In genomic region chr12:90166671-90167070, GRCh38 we compare ENCODE assay signal across 20 cellular contexts.
DNase-seq lines count a peak whose midpoint lies in the region; ATAC-seq and TF ChIP-seq lines count a peak whose summit lies in the region.
"Had no signal": no experiment of that assay in that cellular context is flagged by ENCODE, and none has a peak within 500 bp of the region (broad histone marks: within the 10 kb centered on the region; RNA-seq: fewer than 3 reads in every experiment).

No MANE protein-coding gene starts in this region.

- H2AK5ac ChIP-seq in trophoblast cell (ENCODE audit: low read length) = no peak overlapping the region

- H2AFZ ChIP-seq in mammary epithelial cell (ENCODE audit: low read depth, low read length) (no peak overlapping the region), trophoblast cell (ENCODE audit: insufficient read depth, low read length, poor library complexity) (no peak overlapping the region)

- no peak for TF ChIP-seq CTCF in mammary epithelial cell (conservative IDR thresholded peaks at IDR 0.05 in 1 of 2, IDR thresholded peaks at IDR 0.05 in 1 of 2; ENCODE audit: extremely low read depth in 1 of 2, insufficient read depth in 1 of 2, low read depth in 1 of 2, low read length in 2 of 2)
- TF ChIP-seq CTCF in foreskin keratinocyte (conservative IDR thresholded peaks at IDR 0.05) = no peak
- TF ChIP-seq CTCF in sigmoid colon (IDR thresholded peaks at IDR 0.05) = no peak

- H2BK120ac ChIP-seq in trophoblast cell (ENCODE audit: insufficient read depth, low read length, poor library complexity) = no peak overlapping the region

- no peaks in the 10 kb centered on the region for H3K36me3 ChIP-seq in mammary epithelial cell (ENCODE audit: insufficient read depth, low read length)
- H3K36me3 ChIP-seq in trophoblast cell (ENCODE audit: control insufficient read depth in 1 of 2, insufficient read depth in 2 of 2, low read length in 2 of 2) = no peaks in the 10 kb centered on the region
- no peaks in the 10 kb centered on the region for H3K36me3 ChIP-seq in sigmoid colon
- H3K36me3 ChIP-seq: BLaER1 had no signal

- H3K23ac ChIP-seq in trophoblast cell (ENCODE audit: low read length) = no peak overlapping the region

- TF ChIP-seq EP300 in sigmoid colon (IDR thresholded peaks at IDR 0.05) = no peak

- peak overlapping the region; percentile 12 for H3K27ac ChIP-seq in mammary epithelial cell (ENCODE audit: insufficient read depth, low read depth, low read length)
- H3K27ac ChIP-seq in foreskin keratinocyte = no peak overlapping the region
- no peak overlapping the region for H3K27ac ChIP-seq in trophoblast cell (ENCODE audit: low read depth, low read length)
- no peak overlapping the region for H3K27ac ChIP-seq in sigmoid colon
- H3K27ac ChIP-seq: 22Rv1, A549, BLaER1 had no signal

- 50% methylated on average over 2 of the region's 2 CpGs for WGBS in mammary epithelial cell (ENCODE audit: low coverage, missing lambda C conversion rate)
- WGBS in trophoblast cell (ENCODE audit: extremely low coverage, insufficient coverage, insufficient read length) = no CpG with 5 or more reads among the region's 2 CpGs
- WGBS in sigmoid colon, 2 donors = 93% methylated on average over 2 of the region's 2 CpGs

- H3K9ac ChIP-seq in mammary epithelial cell (ENCODE audit: insufficient read depth, low read length) = no peak overlapping the region
- no peak overlapping the region for H3K9ac ChIP-seq in trophoblast cell (ENCODE audit: low read length)
- H3K9ac ChIP-seq: BLaER1 had no signal

- no peaks in the 10 kb centered on the region for H3K27me3 ChIP-seq in mammary epithelial cell (ENCODE audit: insufficient read depth, low read length)
- H3K27me3 ChIP-seq in foreskin keratinocyte = no peaks in the 10 kb centered on the region
- H3K27me3 ChIP-seq in trophoblast cell (ENCODE audit: insufficient read depth, low read length) = no peaks in the 10 kb centered on the region
- no peaks in the 10 kb centered on the region for H3K27me3 ChIP-seq in sigmoid colon
- H3K27me3 ChIP-seq: BLaER1 had no signal

- H3K4me3 Mint-ChIP-seq in stimulated activated naive B cell treated with anti-CD40 and anti-IgM and Interleukin-4, amounts not matched to agents 10 μg/mL and 1 μg/mL and 100 μg/mL, for 72 hours = no peak overlapping the region
- H3K4me3 Mint-ChIP-seq: CD14-positive monocyte; CD4-positive, alpha-beta memory T cell; HFFc6 had no signal

- no peak overlapping the region for H3K4ac ChIP-seq in trophoblast cell (ENCODE audit: low read depth, low read length)

- H4K20me1 ChIP-seq in mammary epithelial cell (ENCODE audit: insufficient read depth, low read length) = no peaks in the 10 kb centered on the region
- H4K20me1 ChIP-seq: BLaER1 had no signal

- H3K4me2 ChIP-seq in mammary epithelial cell (ENCODE audit: insufficient read depth, low read depth, low read length) (peak overlapping the region; percentile 19), trophoblast cell (ENCODE audit: low read length) (no peak overlapping the region)
- H3K4me2 ChIP-seq: A549, BLaER1 had no signal

- in situ Hi-C loops in mammary epithelial cell (cut with MboI; ENCODE audit: low sequenced_read_pairs in 2 of 2) = no loop called here

- TF ChIP-seq POLR2A in sigmoid colon (IDR thresholded peaks at IDR 0.05) = no peak

- no peak overlapping the region for H4K91ac ChIP-seq in trophoblast cell (ENCODE audit: low read depth, low read length)

- H3K4me3 ChIP-seq in mammary epithelial cell (replicated peaks in 1 of 3; ENCODE audit: insufficient read depth in 1 of 3, low read depth in 2 of 3, low read length in 3 of 3) (no peak overlapping the region), trophoblast cell (ENCODE audit: low read depth, low read length) (no peak overlapping the region), sigmoid colon (no peak overlapping the region)
- H3K4me3 ChIP-seq: A549, BLaER1 had no signal

- no peak overlapping the region for H2BK12ac ChIP-seq in trophoblast cell (ENCODE audit: low read length)

- H2BK5ac ChIP-seq in trophoblast cell (ENCODE audit: low read depth, low read length, poor library complexity) = no peak overlapping the region

- no peak overlapping the region for H3K27ac Mint-ChIP-seq in stimulated activated naive B cell treated with anti-CD40 and anti-IgM and Interleukin-4, amounts not matched to agents 10 μg/mL and 1 μg/mL and 100 μg/mL, for 72 hours
- H3K27ac Mint-ChIP-seq: CD14-positive monocyte; CD4-positive, alpha-beta memory T cell; HFFc6 had no signal

- H4K12ac ChIP-seq in trophoblast cell (ENCODE audit: low read depth, low read length) = no peak overlapping the region

- CTCF ChIA-PET in mammary epithelial cell (lab: Charles Lee; ENCODE audit: low non-redundant PET) = no interaction called here

- H3K36me3 Mint-ChIP-seq in stimulated activated naive B cell treated with anti-CD40 and anti-IgM and Interleukin-4, amounts not matched to agents 10 μg/mL and 1 μg/mL and 100 μg/mL, for 72 hours = peaks cover 0 to 1% of the 10 kb centered on the region in 2 donors
- H3K36me3 Mint-ChIP-seq: CD14-positive monocyte; CD4-positive, alpha-beta memory T cell had no signal

- no peak overlapping the region for H3K18ac ChIP-seq in trophoblast cell (ENCODE audit: low read length)

- intact Hi-C loops in mammary epithelial cell (cut with micrococcal nuclease) (no loop called here), sigmoid colon (cut with DNase I) (no loop called here)

- no peaks in the 10 kb centered on the region for H3K27me3 Mint-ChIP-seq in stimulated activated naive B cell treated with anti-CD40 and anti-IgM and Interleukin-4, amounts not matched to agents 10 μg/mL and 1 μg/mL and 100 μg/mL, for 72 hours
- H3K27me3 Mint-ChIP-seq: CD4-positive, alpha-beta memory T cell had no signal

- H3K4me1 Mint-ChIP-seq in stimulated activated naive B cell treated with anti-CD40 and anti-IgM and Interleukin-4, amounts not matched to agents 10 μg/mL and 1 μg/mL and 100 μg/mL, for 72 hours = peaks cover 5 to 19% of the 10 kb centered on the region in 2 donors
- H3K4me1 Mint-ChIP-seq: CD14-positive monocyte; CD4-positive, alpha-beta memory T cell had no signal

- dilution Hi-C loops in mammary epithelial cell (cut with HindIII; ENCODE audit: low sequenced_read_pairs) = no loop called here

- no peaks in the 10 kb centered on the region for H3K79me2 ChIP-seq in mammary epithelial cell (ENCODE audit: insufficient read depth, low read length)
- no peaks in the 10 kb centered on the region for H3K79me2 ChIP-seq in trophoblast cell (ENCODE audit: control insufficient read depth, insufficient read depth, low read length, poor library complexity)

- H3K9me3 ChIP-seq in mammary epithelial cell (replicated peaks; ENCODE audit: insufficient read depth, low read length) (no peaks in the 10 kb centered on the region), trophoblast cell (ENCODE audit: insufficient read depth, low read depth, low read length) (peaks cover 2% of the 10 kb centered on the region), sigmoid colon (no peaks in the 10 kb centered on the region)
- H3K9me3 ChIP-seq: A549, BLaER1 had no signal

- DNase-seq in NCI-H2171 treated with DMSO at 0.1 percent for 48 hours (lab: John Stamatoyannopoulos, UW) (peak; percentile 52), NCI-H2171 (lab: John Stamatoyannopoulos, UW) (no peak), mammary epithelial cell (peak; percentile 31), foreskin keratinocyte (peak; percentile 30 to 56), trophoblast cell (peak; percentile 2 to 66), sigmoid colon (no peak)
- DNase-seq in stimulated activated naive B cell treated with anti-CD40 and anti-IgM and Interleukin-4, amounts not matched to agents 10 μg/mL and 1 μg/mL and 100 μg/mL, for 72 hours = no peak
- DNase-seq: CD4-positive, alpha-beta memory T cell; DMS153; DMS79; GDM1; GOT3; H7; HFFc6 had no signal

- peaks cover 6% of the 10 kb centered on the region in 2 donors for H3K9me3 Mint-ChIP-seq in stimulated activated naive B cell treated with anti-CD40 and anti-IgM and Interleukin-4, amounts not matched to agents 10 μg/mL and 1 μg/mL and 100 μg/mL, for 72 hours
- H3K9me3 Mint-ChIP-seq: HFFc6 had no signal

- no peak overlapping the region for H4K8ac ChIP-seq in trophoblast cell (ENCODE audit: low read depth, low read length)

- BruUV-seq in mammary epithelial cell (replicated peaks; lab: Mats Ljungman, UMichigan) = no TSS peak

- ATAC-seq in foreskin keratinocyte = no peak
- no peak for ATAC-seq in stimulated activated naive B cell treated with anti-CD40 and anti-IgM and Interleukin-4, amounts not matched to agents 10 μg/mL and 1 μg/mL and 100 μg/mL, for 72 hours (replicated peaks)
- ATAC-seq: A549, HCT116, HepG2 had no signal

- no peak overlapping the region for H3K14ac ChIP-seq in trophoblast cell (ENCODE audit: low read length)

- H3K4me1 ChIP-seq in mammary epithelial cell (ENCODE audit: insufficient read depth, low read length) (peaks cover 5% of the 10 kb centered on the region), foreskin keratinocyte (peaks cover 5% of the 10 kb centered on the region), trophoblast cell (ENCODE audit: control insufficient read depth in 1 of 2, insufficient read depth in 2 of 2, low read length in 2 of 2) (peaks cover 0 to 1% of the 10 kb centered on the region in 2 experiments), sigmoid colon (no peaks in the 10 kb centered on the region)
- H3K4me1 ChIP-seq: A549, BLaER1 had no signal

- no peaks in the 10 kb centered on the region for H3K79me1 ChIP-seq in trophoblast cell (ENCODE audit: low read length)

Comparison
In these comparisons a context has a peak if more than half of its experiments do, and no peak if none do; other contexts are left out.
1. DNase-seq: peak in NCI-H2171 treated with DMSO at 0.1 percent for 48 hours (single experiment), mammary epithelial cell (single experiment), foreskin keratinocyte (2 of 2) and trophoblast cell (2 of 2); none in NCI-H2171 (single experiment), sigmoid colon (single experiment) and stimulated activated naive B cell treated with anti-CD40 and anti-IgM and Interleukin-4, amounts not matched to agents 10 μg/mL and 1 μg/mL and 100 μg/mL, for 72 hours (single experiment).